ENCODE assay signal across 19 cellular contexts in the genomic region with DNA sequence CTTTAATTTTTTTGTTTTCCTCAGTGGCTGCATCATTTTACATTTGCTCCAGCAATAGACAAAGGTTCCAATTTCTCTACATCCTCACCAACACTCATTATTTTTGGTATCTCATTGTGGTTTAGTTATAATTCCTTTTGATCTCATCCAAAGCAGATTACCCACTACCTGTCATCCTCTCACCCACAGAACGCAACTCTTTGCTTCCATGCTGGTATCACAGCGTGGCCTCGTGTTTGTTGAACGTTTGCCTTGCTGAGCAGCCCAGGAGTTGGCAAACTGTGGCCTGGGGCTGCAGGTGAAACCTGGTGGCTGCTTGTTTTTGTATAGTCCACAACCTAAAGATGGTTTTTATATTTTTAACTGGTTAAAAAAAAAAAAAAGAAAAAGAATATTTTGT.
DNase-seq lines count a peak whose midpoint lies in the region; ATAC-seq and TF ChIP-seq lines count a peak whose summit lies in the region.
"Had no signal": no experiment of that assay in that cellular context is flagged by ENCODE, and none has a peak within 500 bp of the region (broad histone marks: within the 10 kb centered on the region; RNA-seq: fewer than 3 reads in every experiment).

No MANE protein-coding gene starts in this region.

- H4K91ac ChIP-seq in IMR-90 (ENCODE audit: insufficient read depth, low read depth, low read length), result peak overlapping the region; percentile 22; the same call in 1 of the 2 replicates

- H3K36me3 Mint-ChIP-seq in activated T-cell treated with anti-CD3 and anti-CD28 coated beads, Interleukin-2, amount 50 U/mL, for 4 hours (ENCODE audit: insufficient read depth), result no peaks in the 10 kb centered on the region
- no peaks in the 10 kb centered on the region for H3K36me3 Mint-ChIP-seq in activated T-cell treated with anti-CD3 and anti-CD28 coated beads, Interleukin-2, amount 50 U/mL, for 24 hours (ENCODE audit: low read depth)
- peaks cover 10% of the 10 kb centered on the region for H3K36me3 Mint-ChIP-seq in activated CD8-positive, alpha-beta T cell treated with anti-CD3 and anti-CD28 coated beads, Interleukin-2, amount 10 ng/mL, durations not matched to agents 7 days and 5 days (ENCODE audit: low read depth)
- no peaks in the 10 kb centered on the region for H3K36me3 Mint-ChIP-seq in naive thymus-derived CD8-positive, alpha-beta T cell

- H3K4me3 ChIP-seq in IMR-90 (ENCODE audit: insufficient read depth, low read depth, low read length), result no peak overlapping the region

- H4K20me1 ChIP-seq in IMR-90 (ENCODE audit: insufficient read depth, low read length), result no peaks in the 10 kb centered on the region

- peak overlapping the region; percentile 34; the same call in 1 of the 2 replicates for H3K4ac ChIP-seq in IMR-90 (ENCODE audit: low read depth, low read length)

- 0 out of 2 replicates have a peak overlapping the region, but pooled peaks have one; percentile 59 for H3K14ac ChIP-seq in IMR-90 (replicated peaks; ENCODE audit: low read depth, low read length)

- H4K8ac ChIP-seq in IMR-90 (ENCODE audit: low read depth in 2 of 2, low read length in 2 of 2), result no peak overlapping the region

- H2BK20ac ChIP-seq in IMR-90 (ENCODE audit: low read depth, low read length), result peak overlapping the region; percentile 33; the same call in 1 of the 2 replicates

- H3K18ac ChIP-seq in IMR-90 (ENCODE audit: low read depth, low read length), result no peak overlapping the region

- no peaks in the 10 kb centered on the region for H3K9me3 Mint-ChIP-seq in activated T-cell treated with anti-CD3 and anti-CD28 coated beads, Interleukin-2, amount 50 U/mL, for 4 hours
- no peaks in the 10 kb centered on the region for H3K9me3 Mint-ChIP-seq in activated T-cell treated with anti-CD3 and anti-CD28 coated beads, Interleukin-2, amount 50 U/mL, for 24 hours
- no peaks in the 10 kb centered on the region for H3K9me3 Mint-ChIP-seq in activated CD8-positive, alpha-beta T cell treated with anti-CD3 and anti-CD28 coated beads, Interleukin-2, amount 10 ng/mL, durations not matched to agents 7 days and 5 days (ENCODE audit: insufficient read depth)
- no peaks in the 10 kb centered on the region for H3K9me3 Mint-ChIP-seq in naive thymus-derived CD8-positive, alpha-beta T cell

- TF ChIP-seq POLR2A in IMR-90 (IDR thresholded peaks at IDR 0.05; ENCODE audit: low read depth, low read length), result no peak

- H3K4me1 Mint-ChIP-seq in activated T-cell treated with anti-CD3 and anti-CD28 coated beads, Interleukin-2, amount 50 U/mL, for 4 hours (ENCODE audit: low read depth), result peaks cover 55% of the 10 kb centered on the region
- H3K4me1 Mint-ChIP-seq in activated T-cell treated with anti-CD3 and anti-CD28 coated beads, Interleukin-2, amount 50 U/mL, for 24 hours (ENCODE audit: low read depth), result peaks cover 73% of the 10 kb centered on the region
- H3K4me1 Mint-ChIP-seq in activated CD8-positive, alpha-beta T cell treated with anti-CD3 and anti-CD28 coated beads, Interleukin-2, amount 10 ng/mL, durations not matched to agents 7 days and 5 days (ENCODE audit: low read depth), result peaks cover 76% of the 10 kb centered on the region
- H3K4me1 Mint-ChIP-seq in naive thymus-derived CD8-positive, alpha-beta T cell, result peaks cover 29 to 52% (median 48%) of the 10 kb centered on the region in 4 donors

- no peak overlapping the region for H3K23ac ChIP-seq in IMR-90 (ENCODE audit: low read depth, low read length)

- H3K4me1 ChIP-seq in IMR-90 (ENCODE audit: control insufficient read depth, insufficient read depth, low read length), result peaks cover 10% of the 10 kb centered on the region; the same call in 1 of the 2 replicates

- H2AK9ac ChIP-seq in IMR-90 (replicated peaks; ENCODE audit: low read depth, low read length, poor library complexity), result no peak overlapping the region

- no CpG with 5 or more reads among the region's 4 CpGs for WGBS in IMR-90 (ENCODE audit: extremely low coverage in 2 of 2, insufficient read length in 1 of 2), 2 experiments

- H2BK5ac ChIP-seq in IMR-90 (ENCODE audit: low read depth, low read length, poor library complexity, severe bottlenecking), result no peak overlapping the region

- no peak overlapping the region for H2AFZ ChIP-seq in IMR-90 (replicated peaks; ENCODE audit: low read length, poor library complexity)

- no peak for ATAC-seq in activated T-cell treated with anti-CD3 and anti-CD28 coated beads, Interleukin-2, amount 50 U/mL, for 4 hours
- ATAC-seq in IMR-90 (ENCODE audit: low read depth) (no peak), HG02840 (IDR thresholded peaks at IDR 0.05; ENCODE audit: low FRiP score, unreplicated experiment) (no peak)
- no peak for ATAC-seq in activated CD8-positive, alpha-beta T cell treated with anti-CD3 and anti-CD28 coated beads, Interleukin-2, amount 10 ng/mL, durations not matched to agents 7 days and 5 days
- ATAC-seq in naive thymus-derived CD8-positive, alpha-beta T cell, result no peak
- ATAC-seq: SK-N-SH treated with all-trans-retinoic acid at 6 μM for 48 hours had no signal

- CTCF ChIA-PET in IMR-90 (lab: Yijun Ruan, JAX), result no interaction called here
- CTCF ChIA-PET in activated CD8-positive, alpha-beta T cell treated with anti-CD3 and anti-CD28 coated beads, Interleukin-2, amount 10 ng/mL, durations not matched to agents 7 days and 5 days (lab: Charles Lee), result interaction anchor here (1.7 kb wide), 1 partner anchor 11 kb away, joined by 6 read pairs; no protein-coding TSS in a partner anchor

- H3K56ac ChIP-seq in IMR-90 (ENCODE audit: extremely low read depth, insufficient read depth, low read length), result no peak overlapping the region

- no peak overlapping the region for H4K5ac ChIP-seq in IMR-90 (ENCODE audit: low read depth, low read length)

- no peak overlapping the region for H3K4me3 Mint-ChIP-seq in activated T-cell treated with anti-CD3 and anti-CD28 coated beads, Interleukin-2, amount 50 U/mL, for 4 hours
- no peak overlapping the region for H3K4me3 Mint-ChIP-seq in activated T-cell treated with anti-CD3 and anti-CD28 coated beads, Interleukin-2, amount 50 U/mL, for 24 hours
- no peak overlapping the region for H3K4me3 Mint-ChIP-seq in activated CD8-positive, alpha-beta T cell treated with anti-CD3 and anti-CD28 coated beads, Interleukin-2, amount 10 ng/mL, durations not matched to agents 7 days and 5 days
- peak overlapping the region in 3 of 10 donors; percentile 1 to 43 (median 30) for H3K4me3 Mint-ChIP-seq in naive thymus-derived CD8-positive, alpha-beta T cell
- H3K4me3 Mint-ChIP-seq: H9 had no signal

- peak overlapping the region; percentile 63; the same call in 1 of the 2 replicates for H2BK120ac ChIP-seq in IMR-90 (ENCODE audit: low read depth, low read length)

- no peak overlapping the region for H3K9ac ChIP-seq in IMR-90 (ENCODE audit: low read depth, low read length)

- in situ Hi-C loops in IMR-90 (cut with MboI; ENCODE audit: low sequenced_read_pairs), result no loop called here

- no peak overlapping the region for H3K4me2 ChIP-seq in IMR-90 (ENCODE audit: low read depth, low read length)

- H3K36me3 ChIP-seq in IMR-90 (ENCODE audit: control insufficient read depth, insufficient read depth, low read length), result no peaks in the 10 kb centered on the region

- no peak overlapping the region for H2BK15ac ChIP-seq in IMR-90 (ENCODE audit: low read depth, low read length)

- H3K27ac ChIP-seq in IMR-90 (ENCODE audit: insufficient read depth, low read length), result no peak overlapping the region
- H3K27ac ChIP-seq: C4-2B had no signal

- H3K27me3 ChIP-seq in IMR-90 (ENCODE audit: control insufficient read depth, insufficient read depth, low read length), result no peaks in the 10 kb centered on the region

- dilution Hi-C loops in IMR-90 (cut with HindIII; ENCODE audit: low sequenced_read_pairs, unreplicated experiment), result no loop called here

- TF ChIP-seq RAD21 in IMR-90 (IDR thresholded peaks at IDR 0.05; ENCODE audit: low read length), result no peak

- TF ChIP-seq CTCF in IMR-90 (conservative IDR thresholded peaks at IDR 0.05; ENCODE audit: low read depth, low read length), result no peak

- POLR2A ChIA-PET in IMR-90 (lab: Charles Lee; ENCODE audit: unreplicated experiment), result no interaction called here
- POLR2A ChIA-PET in activated CD8-positive, alpha-beta T cell treated with anti-CD3 and anti-CD28 coated beads, Interleukin-2, amount 10 ng/mL, durations not matched to agents 7 days and 5 days (lab: Charles Lee), result no interaction called here
- POLR2A ChIA-PET in naive thymus-derived CD8-positive, alpha-beta T cell (lab: Charles Lee), result no interaction called here

- no peak overlapping the region for H3K27ac Mint-ChIP-seq in activated T-cell treated with anti-CD3 and anti-CD28 coated beads, Interleukin-2, amount 50 U/mL, for 24 hours
- peak overlapping the region; percentile 73 for H3K27ac Mint-ChIP-seq in activated CD8-positive, alpha-beta T cell treated with anti-CD3 and anti-CD28 coated beads, Interleukin-2, amount 10 ng/mL, durations not matched to agents 7 days and 5 days
- peak overlapping the region in 7 of 10 donors; percentile 16 to 91 (median 61) for H3K27ac Mint-ChIP-seq in naive thymus-derived CD8-positive, alpha-beta T cell

- no TSS peak for BruUV-seq in IMR-90 (replicated peaks; lab: Mats Ljungman, UMichigan)

- peak overlapping the region; percentile 92 for H2AK5ac ChIP-seq in IMR-90 (ENCODE audit: low read depth, low read length)

- DNase-seq in activated T-cell treated with anti-CD3 and anti-CD28 coated beads, Interleukin-2, amount 50 U/mL, for 4 hours, result peak; percentile 15
- no peak for DNase-seq in activated T-cell treated with anti-CD3 and anti-CD28 coated beads, Interleukin-2, amount 50 U/mL, for 24 hours
- DNase-seq in IMR-90, result no peak
- no peak for DNase-seq in activated CD8-positive, alpha-beta T cell treated with anti-CD3 and anti-CD28 coated beads, Interleukin-2, amount 10 ng/mL, durations not matched to agents 7 days and 5 days
- DNase-seq in naive thymus-derived CD8-positive, alpha-beta T cell, result peak in 1 of 10 donors; percentile 33
- no peak for DNase-seq in GF-D8 (lab: John Stamatoyannopoulos, UW)
- no peak for DNase-seq in SHP77 treated with DMSO at 0.1 percent for 48 hours (lab: John Stamatoyannopoulos, UW)
- DNase-seq: DMS79; H9; NCI-H1105; NCI-H1694; NCI-H2081 treated with DMSO at 0.1 percent for 48 hours; NCI-H446 treated with DMSO at 0.1 percent for 48 hours; NCI-H69; NK-92 treated with Interleukin-12 subunit alpha and Interleukin-12 subunit beta, amount 100 ng/mL, for 24 hours; SHP77 had no signal

- peaks cover 12% of the 10 kb centered on the region for H3K9me1 ChIP-seq in IMR-90 (ENCODE audit: insufficient read depth, low read length)

- no peaks in the 10 kb centered on the region for H3K79me1 ChIP-seq in IMR-90 (ENCODE audit: low read depth in 1 of 2, low read length in 2 of 2)

- H3K9me3 ChIP-seq in IMR-90 (ENCODE audit: control insufficient read depth, insufficient read depth, low read length), result peaks cover 9% of the 10 kb centered on the region; the same call in 1 of the 2 replicates

- no peaks in the 10 kb centered on the region for H3K27me3 Mint-ChIP-seq in activated T-cell treated with anti-CD3 and anti-CD28 coated beads, Interleukin-2, amount 50 U/mL, for 4 hours (ENCODE audit: low read depth)
- no peaks in the 10 kb centered on the region for H3K27me3 Mint-ChIP-seq in activated T-cell treated with anti-CD3 and anti-CD28 coated beads, Interleukin-2, amount 50 U/mL, for 24 hours
- H3K27me3 Mint-ChIP-seq in activated CD8-positive, alpha-beta T cell treated with anti-CD3 and anti-CD28 coated beads, Interleukin-2, amount 10 ng/mL, durations not matched to agents 7 days and 5 days (ENCODE audit: low read depth), result no peaks in the 10 kb centered on the region
- no peaks in the 10 kb centered on the region for H3K27me3 Mint-ChIP-seq in naive thymus-derived CD8-positive, alpha-beta T cell

- intact Hi-C loops in IMR-90 (cut with micrococcal nuclease), result no loop called here
